In genomic region chr10:75884808-75885207, GRCh38 we compare ENCODE assay signal across 22 cellular contexts.
"Had no signal": no experiment of that assay in that cellular context is flagged by ENCODE, and none has a peak within 500 bp of the region (broad histone marks: within the 10 kb centered on the region; RNA-seq: fewer than 3 reads in every experiment).

No MANE protein-coding gene starts in this region.

- H3K27ac Mint-ChIP-seq: activated CD4-positive, alpha-beta T cell treated with anti-CD3 and anti-CD28 coated beads, Interleukin-2, amount 10 ng/mL, durations not matched to agents 7 days and 5 days; activated CD8-positive, alpha-beta T cell treated with anti-CD3 and anti-CD28 coated beads, Interleukin-2, amount 10 ng/mL, durations not matched to agents 7 days and 5 days; activated naive CD4-positive, alpha-beta T cell treated with anti-CD3 and anti-CD28 coated beads, Interleukin-2, amount 50 U/mL, for 24 hours; activated naive CD8-positive, alpha-beta T cell treated with anti-CD3 and anti-CD28 coated beads, Interleukin-2, amount 10 ng/mL, durations not matched to agents 7 days and 5 days; activated T-cell treated with anti-CD3 and anti-CD28 coated beads, Interleukin-2, amount 50 U/mL, for 24 hours; activated T-helper 2 cell treated with anti-CD3 and anti-CD28 coated beads, Interferon-gamma antibody, Interleukin-2, Interleukin-4, amounts not matched to agents 10 μg/mL and 5 μg/mL and 100 μg/mL, durations not matched to agents 14 hours and 24 hours and 36 hours had no signal

- H3K4me3 Mint-ChIP-seq: activated CD4-positive, alpha-beta T cell treated with anti-CD3 and anti-CD28 coated beads, Interleukin-2, amount 10 ng/mL, durations not matched to agents 7 days and 5 days; activated CD8-positive, alpha-beta T cell treated with anti-CD3 and anti-CD28 coated beads, Interleukin-2, amount 10 ng/mL, durations not matched to agents 7 days and 5 days; activated naive CD4-positive, alpha-beta T cell treated with anti-CD3 and anti-CD28 coated beads, Interleukin-2, amount 50 U/mL, for 24 hours; activated naive CD8-positive, alpha-beta T cell treated with anti-CD3 and anti-CD28 coated beads, Interleukin-2, amount 10 ng/mL, durations not matched to agents 7 days and 5 days; activated T-cell treated with anti-CD3 and anti-CD28 coated beads, Interleukin-2, amount 50 U/mL, for 24 hours had no signal

- DNase-seq: activated CD4-positive, alpha-beta T cell treated with anti-CD3 and anti-CD28 coated beads, Interleukin-2, amount 10 ng/mL, durations not matched to agents 7 days and 5 days; activated CD4-positive, alpha-beta T cell treated with anti-CD3 and anti-CD28 coated beads, Interleukin-2, amount 50 U/mL, for 48 hours; activated CD8-positive, alpha-beta T cell treated with anti-CD3 and anti-CD28 coated beads, Interleukin-2, amount 10 ng/mL, durations not matched to agents 7 days and 5 days; activated gamma-delta T cell; activated naive CD4-positive, alpha-beta T cell treated with Interleukin-2 at 50 U/mL for 16 hours; activated naive CD8-positive, alpha-beta T cell treated with anti-CD3 and anti-CD28 coated beads, Interleukin-2, amount 10 ng/mL, durations not matched to agents 7 days and 5 days; activated T-cell treated with anti-CD3 and anti-CD28 coated beads, Interleukin-2, amount 50 U/mL, for 24 hours; amygdala; NCI-H1105; NCI-H1417 treated with DMSO at 0.1 percent for 48 hours; NCI-H1930; NCI-H345; NCI-H526 treated with DMSO at 0.1 percent for 48 hours; NCI-H774; SHP77; SJCRH30; T1000 had no signal

- H3K9me3 Mint-ChIP-seq: activated CD4-positive, alpha-beta T cell treated with anti-CD3 and anti-CD28 coated beads, Interleukin-2, amount 10 ng/mL, durations not matched to agents 7 days and 5 days; activated naive CD4-positive, alpha-beta T cell treated with anti-CD3 and anti-CD28 coated beads, Interleukin-2, amount 50 U/mL, for 24 hours; activated naive CD8-positive, alpha-beta T cell treated with anti-CD3 and anti-CD28 coated beads, Interleukin-2, amount 10 ng/mL, durations not matched to agents 7 days and 5 days; activated T-cell treated with anti-CD3 and anti-CD28 coated beads, Interleukin-2, amount 50 U/mL, for 24 hours; activated T-helper 2 cell treated with anti-CD3 and anti-CD28 coated beads, Interferon-gamma antibody, Interleukin-2, Interleukin-4, amounts not matched to agents 10 μg/mL and 5 μg/mL and 100 μg/mL, durations not matched to agents 14 hours and 24 hours and 36 hours had no signal

- H3K4me1 Mint-ChIP-seq: activated CD4-positive, alpha-beta T cell treated with anti-CD3 and anti-CD28 coated beads, Interleukin-2, amount 10 ng/mL, durations not matched to agents 7 days and 5 days; activated naive CD4-positive, alpha-beta T cell treated with anti-CD3 and anti-CD28 coated beads, Interleukin-2, amount 50 U/mL, for 24 hours; activated naive CD8-positive, alpha-beta T cell treated with anti-CD3 and anti-CD28 coated beads, Interleukin-2, amount 10 ng/mL, durations not matched to agents 7 days and 5 days had no signal

- H3K4me3 ChIP-seq: ascending aorta, SJCRH30, SK-N-MC had no signal

- H3K36me3 ChIP-seq: ascending aorta, SJCRH30 had no signal

- ATAC-seq: activated CD8-positive, alpha-beta T cell treated with anti-CD3 and anti-CD28 coated beads, Interleukin-2, amount 10 ng/mL, durations not matched to agents 7 days and 5 days; Panc1 had no signal

- H3K27me3 ChIP-seq: ascending aorta, SJCRH30 had no signal

- H3K36me3 Mint-ChIP-seq: activated naive CD4-positive, alpha-beta T cell treated with anti-CD3 and anti-CD28 coated beads, Interleukin-2, amount 50 U/mL, for 24 hours; activated naive CD8-positive, alpha-beta T cell treated with anti-CD3 and anti-CD28 coated beads, Interleukin-2, amount 10 ng/mL, durations not matched to agents 7 days and 5 days had no signal
